ENCODE assay signal across 10 cellular contexts in the genomic region with DNA sequence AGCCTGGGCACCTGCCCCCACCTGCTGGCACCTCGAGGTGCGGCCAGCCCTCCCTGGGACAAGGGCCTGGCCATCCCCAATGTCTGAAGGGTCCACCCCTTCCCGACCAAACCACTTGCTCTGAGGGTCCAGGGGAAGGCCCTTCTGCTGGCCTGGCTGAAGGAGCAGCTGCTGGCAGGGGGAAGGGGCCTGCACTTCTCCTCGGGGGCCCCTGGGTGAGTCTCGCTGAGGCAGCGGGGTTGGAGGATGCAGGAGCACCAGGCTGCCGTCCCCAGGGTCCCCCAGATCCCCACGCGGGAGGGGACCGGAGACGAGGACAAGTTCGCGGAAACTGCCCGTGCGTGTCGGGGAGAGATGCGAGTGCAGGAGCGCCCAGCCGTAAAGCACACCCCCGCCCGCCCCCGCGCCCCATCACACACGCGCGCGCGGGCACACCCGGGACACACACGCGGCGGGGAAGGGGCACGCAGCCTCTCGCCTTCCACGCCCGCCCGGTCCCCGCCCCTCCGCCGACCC. TPM values are rescaled to one million over a fixed set of nuclear protein-coding genes. Genes with fewer than 3 reads are reported as not detected.
A peak's percentile ranks its signal among the peaks of the same experiment; 100 is the strongest.
DNase-seq lines count a peak whose midpoint lies in the region; ATAC-seq and TF ChIP-seq lines count a peak whose summit lies in the region.
"Had no signal": no experiment of that assay in that cellular context is flagged by ENCODE, and none has a peak within 500 bp of the region (broad histone marks: within the 10 kb centered on the region; RNA-seq: fewer than 3 reads in every experiment).

No MANE protein-coding gene starts in this region.

- H3K27me3 ChIP-seq in neural cell (ENCODE audit: insufficient read depth, low read depth, low read length) (no peaks in the 10 kb centered on the region), vagina (peaks cover 11% of the 10 kb centered on the region)

- H4K20me1 ChIP-seq in neural cell (ENCODE audit: insufficient read depth): no peaks in the 10 kb centered on the region

- TF ChIP-seq CTCF in brain (conservative IDR thresholded peaks at IDR 0.05) (no peak), neural cell (IDR thresholded peaks at IDR 0.05; ENCODE audit: poor library complexity, severe bottlenecking) (no peak), vagina (IDR thresholded peaks at IDR 0.05) (no peak)

- DNase-seq in Right ventricle myocardium inferior (ENCODE audit: missing footprints): no peak
- DNase-seq in cardiac septum (ENCODE audit: low spot score): no peak
- DNase-seq in vagina (ENCODE audit: extremely low spot score in 2 of 2): no peak
- no peak for DNase-seq in kidney glomerular epithelial cell (lab: John Stamatoyannopoulos, UW)
- DNase-seq in A172 (ENCODE audit: low spot score): no peak
- DNase-seq in globus pallidus (ENCODE audit: low spot score): no peak
- DNase-seq: KG1 had no signal

- H3K4me3 Mint-ChIP-seq in brain: peak overlapping the region; percentile 46 to 70 (median 68)

- H3K4me1 ChIP-seq in vagina: peaks cover 25% of the 10 kb centered on the region

- ATAC-seq in Right ventricle myocardium inferior: peak; percentile 12

- no peak for TF ChIP-seq EP300 in neural cell (conservative IDR thresholded peaks at IDR 0.05; ENCODE audit: poor library complexity, severe bottlenecking)

- peaks cover 3% of the 10 kb centered on the region for H3K27me3 Mint-ChIP-seq in brain

- H3K36me3 ChIP-seq in neural cell (ENCODE audit: insufficient read depth, low read length): no peaks in the 10 kb centered on the region
- no peaks in the 10 kb centered on the region for H3K36me3 ChIP-seq in vagina

- TF ChIP-seq RAD21 in neural cell (conservative IDR thresholded peaks at IDR 0.05): no peak

- H3K9me2 ChIP-seq in neural cell (ENCODE audit: insufficient read depth, low read length): no peaks in the 10 kb centered on the region

- H3K27ac Mint-ChIP-seq in brain: peak overlapping the region in 1 of 5 experiments; percentile 52

- H3F3A ChIP-seq in neural cell (ENCODE audit: insufficient read depth, low read length, poor library complexity, severe bottlenecking): no peaks in the 10 kb centered on the region

- H3K9me3 ChIP-seq in neural cell (ENCODE audit: low read length) (no peaks in the 10 kb centered on the region), vagina (no peaks in the 10 kb centered on the region)

- H3K79me2 ChIP-seq in neural cell (replicated peaks; ENCODE audit: insufficient read depth, low read length): peaks cover 12% of the 10 kb centered on the region

- no peak for TF ChIP-seq POLR2A in vagina (IDR thresholded peaks at IDR 0.05)

- peaks cover 0 to 2% (median 0%) of the 10 kb centered on the region in 5 experiments for H3K9me3 Mint-ChIP-seq in brain

- peak overlapping the region; percentile 12 for H3K4me2 ChIP-seq in neural cell (ENCODE audit: low read length)

- intact Hi-C loops in Right ventricle myocardium inferior (cut with DNase I) (no loop called here), cardiac septum (cut with DNase I) (no loop called here), vagina (cut with DNase I) (loop anchor here (10.0 kb wide), 1 partner anchor 893 kb away; the partner anchor contains the start of genes NTHL1 and TSC2)

- H3K4me1 Mint-ChIP-seq in brain: peaks cover 26% of the 10 kb centered on the region

- H3K36me3 Mint-ChIP-seq in brain: peaks cover 4% of the 10 kb centered on the region

- peak overlapping the region; percentile 65 for H3K9ac ChIP-seq in neural cell (ENCODE audit: low read length)

- H3K27ac ChIP-seq in neural cell (ENCODE audit: low read length): peak overlapping the region; percentile 45
- H3K27ac ChIP-seq in vagina: no peak overlapping the region
- H3K27ac ChIP-seq: C4-2B had no signal

- H2AFZ ChIP-seq in neural cell (ENCODE audit: low read depth, low read length): peak overlapping the region; percentile 14

- H3K4me3 ChIP-seq in neural cell (ENCODE audit: low read length) (peak overlapping the region; percentile 67), vagina (peak overlapping the region; percentile 38 to 54)

TF ChIP-seq in neural cell, 6 proteins besides CTCF, POLR2A, EP300 and RAD21:
- no peak for TF ChIP-seq TAF1 (IDR thresholded peaks at IDR 0.05; ENCODE audit: low read depth)
- TF ChIP-seq MXI1 (conservative IDR thresholded peaks at IDR 0.05; ENCODE audit: poor library complexity, severe bottlenecking): peak; percentile 39
- peak; percentile 43 for TF ChIP-seq POLR2AphosphoS5 (IDR thresholded peaks at IDR 0.05)

RNA-seq across cellular contexts. Expression of gene CACNA1H, which starts 0.7 kb away (rescaled TPM):
- total RNA-seq in Right ventricle myocardium inferior: 6.0 TPM
- total RNA-seq in cardiac septum: 4.7 TPM
- 7.0 TPM for polyA plus RNA-seq in brain (ENCODE audit: insufficient read depth, low read depth, low replicate concordance)
- polyA plus RNA-seq in neural cell: 27.7 and 35.7 TPM in 2 replicates
- polyA minus RNA-seq in neural cell: 42.7 and 55.0 TPM in 2 replicates
- 10.8 TPM for total RNA-seq in vagina
- 2.0 and 3.4 TPM in 2 replicates for total RNA-seq in A172 (2014; rRNA removed; shearing (Covaris generic))

RNA-seq across cellular contexts. Expression of gene C1QTNF8, which starts 56.1 kb away (rescaled TPM):
- total RNA-seq in Right ventricle myocardium inferior: 0.19 TPM
- total RNA-seq in cardiac septum: not detected
- not detected for polyA plus RNA-seq in brain (ENCODE audit: insufficient read depth, low read depth, low replicate concordance)
- polyA plus RNA-seq in neural cell: 0.79 TPM in 1 of 2 replicates, not detected in the other
- polyA minus RNA-seq in neural cell: not detected in 2 replicates
- total RNA-seq in vagina: not detected
- 2.9 TPM in 1 of 2 replicates, not detected in the other for total RNA-seq in A172 (2014; rRNA removed; shearing (Covaris generic))
